ENCODE assay signal across 24 cellular contexts in the genomic region with DNA sequence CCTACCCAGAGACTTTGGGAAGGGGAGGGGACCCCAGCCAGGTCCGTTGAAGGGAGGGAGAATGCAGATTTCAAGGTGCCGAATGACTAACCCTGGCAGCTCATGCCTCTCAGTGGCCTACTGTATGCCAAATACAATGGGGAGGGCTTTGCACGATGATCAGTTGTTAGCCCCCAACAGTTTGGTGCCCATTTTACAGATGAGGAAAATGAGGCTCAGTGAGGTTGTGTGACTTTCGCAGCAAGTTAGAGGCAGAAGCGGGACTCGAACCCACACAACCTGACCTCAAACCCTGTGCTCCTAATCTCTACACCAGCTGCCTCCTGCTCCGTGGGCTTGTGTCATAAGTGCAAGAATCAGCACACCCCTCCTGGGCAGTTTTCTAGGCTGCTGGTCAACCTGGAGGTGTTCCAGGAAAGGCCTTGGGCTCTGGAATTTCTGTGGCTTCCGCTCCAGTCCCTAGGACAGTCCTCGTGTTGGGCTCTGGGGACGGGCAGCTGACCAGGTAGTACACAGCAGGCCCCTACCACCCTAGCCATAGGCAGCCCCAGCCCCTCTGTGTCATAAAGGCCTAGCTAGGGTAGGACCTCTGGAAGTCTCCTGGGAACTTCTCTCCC. TPM values are rescaled to one million over a fixed set of nuclear protein-coding genes. Genes with fewer than 3 reads are reported as not detected.
A peak's percentile ranks its signal among the peaks of the same experiment; 100 is the strongest.
DNase-seq lines count a peak whose midpoint lies in the region; TF ChIP-seq lines count a peak whose summit lies in the region.
"Had no signal": no experiment of that assay in that cellular context is flagged by ENCODE, and none has a peak within 500 bp of the region (broad histone marks: within the 10 kb centered on the region; RNA-seq: fewer than 3 reads in every experiment).

No MANE protein-coding gene starts in this region.

- H2AFZ ChIP-seq in mesenchymal stem cell (ENCODE audit: low read depth, low read length), result no peak overlapping the region

- H3K36me3 ChIP-seq in right atrium auricular region, result no peaks in the 10 kb centered on the region
- no peaks in the 10 kb centered on the region for H3K36me3 ChIP-seq in mesenchymal stem cell (ENCODE audit: control insufficient read depth in 1 of 2, insufficient read depth in 2 of 2, low read depth in 1 of 2, low read length in 2 of 2)

- no peaks in the 10 kb centered on the region for H3K9me3 ChIP-seq in right atrium auricular region
- H3K9me3 ChIP-seq in mesenchymal stem cell (ENCODE audit: control insufficient read depth, low read length), result peaks cover 4% of the 10 kb centered on the region

- H3K27ac Mint-ChIP-seq in chondrocyte (ENCODE audit: unreplicated experiment), result no peak overlapping the region
- H3K27ac Mint-ChIP-seq: CD8-positive, alpha-beta T cell had no signal

- no peaks in the 10 kb centered on the region for H3K4me1 Mint-ChIP-seq in chondrocyte (ENCODE audit: low read depth)

- H3K14ac ChIP-seq in mesenchymal stem cell (ENCODE audit: low read length in 2 of 2), result no peak overlapping the region

- no peak overlapping the region for H2BK120ac ChIP-seq in mesenchymal stem cell (ENCODE audit: low read depth, low read length)

- H3K27me3 ChIP-seq in right atrium auricular region (no peaks in the 10 kb centered on the region), mesenchymal stem cell (ENCODE audit: control insufficient read depth in 1 of 2, insufficient read depth in 1 of 2, low read length in 2 of 2) (peaks cover 10 to 34% of the 10 kb centered on the region in 2 experiments)

- H3K27me3 Mint-ChIP-seq in chondrocyte (ENCODE audit: low read depth), result peaks cover 49% of the 10 kb centered on the region

- no peak overlapping the region for H3K4me3 ChIP-seq in right atrium auricular region
- peak overlapping the region in 1 of 2 experiments; percentile 24 for H3K4me3 ChIP-seq in mesenchymal stem cell (ENCODE audit: insufficient read depth in 1 of 2, low read depth in 1 of 2, low read length in 2 of 2)
- H3K4me3 ChIP-seq: SK-N-MC had no signal

- H4K8ac ChIP-seq in mesenchymal stem cell (ENCODE audit: low read length), result peak overlapping the region; percentile 10

- DNase-seq in cardiac septum (ENCODE audit: low spot score) (peak; percentile 39), right atrium auricular region (ENCODE audit: low spot score) (no peak), chondrocyte (ENCODE audit: low spot score) (peak; percentile 75), mesenchymal stem cell (no peak), DMS79 (lab: John Stamatoyannopoulos, UW) (no peak), NOMO-1 treated with DMSO at 0.1 percent for 48 hours (lab: John Stamatoyannopoulos, UW; ENCODE audit: unreplicated experiment) (no peak), DMS79 treated with DMSO at 0.1 percent for 48 hours (lab: John Stamatoyannopoulos, UW) (no peak)
- DNase-seq: C1 segment of cervical spinal cord; Calu3; CD8-positive, alpha-beta T cell; DMS153; HCEC 1CT; KG1; MM.1S; NCI-H1694; NCI-H2029 treated with DMSO at 0.1 percent for 48 hours; NCI-H2227 treated with DMSO at 0.1 percent for 48 hours; NCI-H526 treated with DMSO at 0.1 percent for 48 hours; RPMI8226; SIG-M5 had no signal

- no peak overlapping the region for H3K4me2 ChIP-seq in mesenchymal stem cell (ENCODE audit: low read length, poor library complexity, severe bottlenecking)

- H4K91ac ChIP-seq in mesenchymal stem cell (ENCODE audit: low read length), result peak overlapping the region; percentile 36

- no peak overlapping the region for H3K9ac ChIP-seq in mesenchymal stem cell (ENCODE audit: low read length)

- no peak overlapping the region for H3K18ac ChIP-seq in mesenchymal stem cell (ENCODE audit: low read depth in 1 of 2, low read length in 2 of 2)

- H3K4me1 ChIP-seq in right atrium auricular region, result no peaks in the 10 kb centered on the region
- H3K4me1 ChIP-seq in mesenchymal stem cell (ENCODE audit: control insufficient read depth, insufficient read depth, low read depth, low read length), result peaks cover 13% of the 10 kb centered on the region

- H2BK5ac ChIP-seq in mesenchymal stem cell (ENCODE audit: low read depth, low read length, poor library complexity, severe bottlenecking), result no peak overlapping the region

- no peak for TF ChIP-seq CTCF in right atrium auricular region (IDR thresholded peaks at IDR 0.05)
- TF ChIP-seq CTCF in chondrocyte (IDR thresholded peaks at IDR 0.05), result no peak

- no peak overlapping the region for H3K4me3 Mint-ChIP-seq in chondrocyte (ENCODE audit: unreplicated experiment)
- H3K4me3 Mint-ChIP-seq: CD8-positive, alpha-beta T cell had no signal

- H2BK15ac ChIP-seq in mesenchymal stem cell (ENCODE audit: low read depth, poor library complexity, severe bottlenecking), result no peak overlapping the region

- H3K9me3 Mint-ChIP-seq in chondrocyte (ENCODE audit: low read depth), result peaks cover 14% of the 10 kb centered on the region
- H3K9me3 Mint-ChIP-seq: CD8-positive, alpha-beta T cell had no signal

- no peak overlapping the region for H2AK5ac ChIP-seq in mesenchymal stem cell (ENCODE audit: low read length, severe bottlenecking)

- H3K36me3 Mint-ChIP-seq in chondrocyte (ENCODE audit: low read depth), result peaks cover 5% of the 10 kb centered on the region

- H2BK12ac ChIP-seq in mesenchymal stem cell (ENCODE audit: low read length in 2 of 2), result no peak overlapping the region

- no peak overlapping the region for H3K4ac ChIP-seq in mesenchymal stem cell (ENCODE audit: low read depth in 1 of 2, low read length in 2 of 2)

- H3K79me1 ChIP-seq in mesenchymal stem cell (replicated peaks; ENCODE audit: low read length, poor library complexity, severe bottlenecking), result no peaks in the 10 kb centered on the region

- 84% methylated on average over 9 of the region's 10 CpGs for WGBS in mesenchymal stem cell

- intact Hi-C loops in cardiac septum (cut with DNase I), result no loop called here

- no peak overlapping the region for H3K23ac ChIP-seq in mesenchymal stem cell (ENCODE audit: low read length in 2 of 2)

- H3K27ac ChIP-seq in right atrium auricular region, result no peak overlapping the region
- H3K27ac ChIP-seq in mesenchymal stem cell (ENCODE audit: low read length, poor library complexity, severe bottlenecking), result no peak overlapping the region
- H3K27ac ChIP-seq: SK-N-MC had no signal

RNA-seq across cellular contexts. Expression of gene NAGPA, which starts 11.9 kb away (rescaled TPM):
- 5.5 TPM for total RNA-seq in cardiac septum
- 10 to 100 TPM in 1 of 2 donors, 1 to 10 TPM in 1; 8.1 to 12.7 TPM for total RNA-seq in right atrium auricular region
- 10.1 to 11.8 TPM (median 11.3 TPM) in 3 replicates for total RNA-seq in chondrocyte
- 12.3 TPM for polyA plus RNA-seq in mesenchymal stem cell (2013, experiment 1 of 2)
- 13.2 TPM for polyA plus RNA-seq in mesenchymal stem cell (2013, experiment 2 of 2)

RNA-seq across cellular contexts. Expression of gene C16orf89, which starts 20.1 kb away (rescaled TPM):
- total RNA-seq in cardiac septum (8.9 TPM), right atrium auricular region (1 to 10 TPM; 5.2 to 5.4 TPM), chondrocyte (not detected in 3 replicates)
- polyA plus RNA-seq in mesenchymal stem cell (2013, experiment 1 of 2), result 0.17 TPM
- 0.22 TPM for polyA plus RNA-seq in mesenchymal stem cell (2013, experiment 2 of 2)
- total RNA-seq: Calu3; CD8-positive, alpha-beta T cell; Daoy; G401; NCI-H460 had no signal

RNA-seq across cellular contexts. Expression of gene ALG1, which starts 26.0 kb away (rescaled TPM):
- total RNA-seq in cardiac septum (8.0 TPM), right atrium auricular region (10 to 100 TPM; 10.5 to 14.3 TPM), chondrocyte (31.6 to 35.7 TPM (median 32.2 TPM) in 3 replicates)
- 30.9 TPM for polyA plus RNA-seq in mesenchymal stem cell (2013, experiment 1 of 2)
- 32.6 TPM for polyA plus RNA-seq in mesenchymal stem cell (2013, experiment 2 of 2)

RNA-seq across cellular contexts. Expression of gene EEF2KMT, which starts 52.0 kb away (rescaled TPM):
- 6.1 TPM for total RNA-seq in cardiac septum
- total RNA-seq in right atrium auricular region, result 1 to 10 TPM; 2.8 to 6.0 TPM
- total RNA-seq in chondrocyte, result 8.7 to 11.9 TPM (median 10.7 TPM) in 3 replicates
- 7.0 TPM for polyA plus RNA-seq in mesenchymal stem cell (2013, experiment 1 of 2)
- polyA plus RNA-seq in mesenchymal stem cell (2013, experiment 2 of 2), result 6.5 TPM

Comparison
In these comparisons a context has a peak if more than half of its experiments do, and no peak if none do; other contexts are left out.
1. DNase-seq: peak in cardiac septum (single experiment) and chondrocyte (single experiment); none in right atrium auricular region (single experiment), mesenchymal stem cell (single experiment), DMS79 (single experiment), NOMO-1 treated with DMSO at 0.1 percent for 48 hours (single experiment) and DMS79 treated with DMSO at 0.1 percent for 48 hours (single experiment).